18 cellular contexts compared by ENCODE assay signal in genomic region chr2:23707096-23707495, GRCh38.
"Had no signal": no experiment of that assay in that cellular context is flagged by ENCODE, and none has a peak within 500 bp of the region (broad histone marks: within the 10 kb centered on the region; RNA-seq: fewer than 3 reads in every experiment).

No MANE protein-coding gene starts in this region.

- H3K27ac Mint-ChIP-seq: activated CD4-positive, alpha-beta T cell treated with anti-CD3 and anti-CD28 coated beads, Interleukin-2, amount 10 ng/mL, durations not matched to agents 24 days and 14 days; activated CD8-positive, alpha-beta T cell treated with anti-CD3 and anti-CD28 coated beads, Interleukin-2, amount 10 ng/mL, durations not matched to agents 7 days and 5 days; dendritic cell treated with granulocyte-macrophage colony-stimulating factor and Interleukin-4, amounts not matched to agents 40 ng/mL and 50 ng/mL, for 4 days; T-cell had no signal

- H3K9me3 ChIP-seq: heart left ventricle, SK-N-SH had no signal

- DNase-seq: activated CD4-positive, CD25-positive, alpha-beta regulatory T cell; activated CD8-positive, alpha-beta T cell treated with anti-CD3 and anti-CD28 coated beads, Interleukin-2, amount 10 ng/mL, durations not matched to agents 7 days and 5 days; activated effector memory CD4-positive, alpha-beta T cell treated with Interleukin-2 at 50 U/mL for 16 hours; activated naive CD4-positive, alpha-beta T cell treated with anti-CD3 and anti-CD28 coated beads, Interleukin-2, amount 50 U/mL, for 16 hours; activated T-cell treated with anti-CD3 and anti-CD28 coated beads, Interleukin-2, amount 50 U/mL, for 4 hours; effector CD8-positive, alpha-beta T cell; foreskin melanocyte; heart left ventricle; mesendoderm; nucleus accumbens; SK-N-SH; stimulated activated CD4-positive, alpha-beta T cell treated with anti-CD3 and anti-CD28 coated beads, Interleukin-2, amount 100 ng/mL, for 24 hours; stimulated activated naive CD8-positive, alpha-beta T cell treated with anti-CD3 and anti-CD28 coated beads, Interleukin-15, Interleukin-2, amounts not matched to agents 100 U/mL and 50 U/mL, for 24 hours; T-cell had no signal

- H3K4me3 Mint-ChIP-seq: activated CD4-positive, alpha-beta T cell treated with anti-CD3 and anti-CD28 coated beads, Interleukin-2, amount 10 ng/mL, durations not matched to agents 24 days and 14 days; activated CD8-positive, alpha-beta T cell treated with anti-CD3 and anti-CD28 coated beads, Interleukin-2, amount 10 ng/mL, durations not matched to agents 7 days and 5 days; activated T-cell treated with anti-CD3 and anti-CD28 coated beads, Interleukin-2, amount 50 U/mL, for 4 hours; dendritic cell treated with granulocyte-macrophage colony-stimulating factor and Interleukin-4, amounts not matched to agents 40 ng/mL and 50 ng/mL, for 4 days; naive thymus-derived CD8-positive, alpha-beta T cell; T-cell; type B pancreatic cell had no signal

- H3K4me2 ChIP-seq: SK-N-SH had no signal

- ATAC-seq: activated CD8-positive, alpha-beta T cell treated with anti-CD3 and anti-CD28 coated beads, Interleukin-2, amount 10 ng/mL, durations not matched to agents 7 days and 5 days; activated T-cell treated with anti-CD3 and anti-CD28 coated beads, Interleukin-2, amount 50 U/mL, for 4 hours; heart left ventricle; naive thymus-derived CD8-positive, alpha-beta T cell; stimulated activated naive CD8-positive, alpha-beta T cell treated with anti-CD3 and anti-CD28 coated beads, Interleukin-15, Interleukin-2, amounts not matched to agents 100 U/mL and 50 U/mL, for 24 hours; T-cell had no signal

- H3K4me3 ChIP-seq: heart left ventricle had no signal

- H3K4me1 Mint-ChIP-seq: activated CD4-positive, alpha-beta T cell treated with anti-CD3 and anti-CD28 coated beads, Interleukin-2, amount 10 ng/mL, durations not matched to agents 24 days and 14 days; T-cell had no signal

- H3K9ac ChIP-seq: SK-N-SH had no signal

- H3K27me3 Mint-ChIP-seq: activated CD4-positive, alpha-beta T cell treated with anti-CD3 and anti-CD28 coated beads, Interleukin-2, amount 10 ng/mL, durations not matched to agents 24 days and 14 days; dendritic cell treated with granulocyte-macrophage colony-stimulating factor and Interleukin-4, amounts not matched to agents 40 ng/mL and 50 ng/mL, for 4 days; naive thymus-derived CD8-positive, alpha-beta T cell; T-cell; type B pancreatic cell had no signal

- H3K27me3 ChIP-seq: heart left ventricle had no signal

- H3K9me3 Mint-ChIP-seq: activated CD4-positive, alpha-beta T cell treated with anti-CD3 and anti-CD28 coated beads, Interleukin-2, amount 10 ng/mL, durations not matched to agents 24 days and 14 days; activated T-cell treated with anti-CD3 and anti-CD28 coated beads, Interleukin-2, amount 50 U/mL, for 4 hours; dendritic cell treated with granulocyte-macrophage colony-stimulating factor and Interleukin-4, amounts not matched to agents 40 ng/mL and 50 ng/mL, for 4 days; naive thymus-derived CD8-positive, alpha-beta T cell; T-cell; type B pancreatic cell had no signal
